Comparison of ENCODE assay signal across 9 cellular contexts in genomic region chr11:67275606-67276409, GRCh38. TPM values are rescaled to one million over a fixed set of nuclear protein-coding genes. Genes with fewer than 3 reads are reported as not detected.
DNase-seq lines count a peak whose midpoint lies in the region; ATAC-seq and TF ChIP-seq lines count a peak whose summit lies in the region.
"Had no signal": no experiment of that assay in that cellular context is flagged by ENCODE, and none has a peak within 500 bp of the region (broad histone marks: within the 10 kb centered on the region; RNA-seq: fewer than 3 reads in every experiment).

No MANE protein-coding gene starts in this region.

- intact Hi-C loops in psoas muscle (cut with DNase I): no loop called here

- no peak for TF ChIP-seq CTCF in psoas muscle (IDR thresholded peaks at IDR 0.05)

- peak overlapping the region; percentile 90 to 99 for H3K27ac Mint-ChIP-seq in effector memory CD8-positive, alpha-beta T cell

- H3K4me3 Mint-ChIP-seq in effector memory CD8-positive, alpha-beta T cell: peak overlapping the region; percentile 85 to 99

- H3K27me3 Mint-ChIP-seq in effector memory CD8-positive, alpha-beta T cell: no peaks in the 10 kb centered on the region

- H3K9me3 ChIP-seq in SJCRH30 (replicated peaks) (no peaks in the 10 kb centered on the region), psoas muscle (no peaks in the 10 kb centered on the region)

- H3K4me1 Mint-ChIP-seq in effector memory CD8-positive, alpha-beta T cell (ENCODE audit: low read depth in 2 of 2): peaks cover 71 to 73% of the 10 kb centered on the region in 2 donors

- peaks cover 97% of the 10 kb centered on the region for H3K36me3 Mint-ChIP-seq in effector memory CD8-positive, alpha-beta T cell (ENCODE audit: insufficient read depth)

- H3K27ac ChIP-seq in SJCRH30: peak overlapping the region; percentile 97
- H3K27ac ChIP-seq in psoas muscle: peak overlapping the region; percentile 71

- DNase-seq in GF-D8 (lab: John Stamatoyannopoulos, UW): peak; percentile 46
- no peak for DNase-seq in SJCRH30
- DNase-seq in effector memory CD8-positive, alpha-beta T cell: no peak
- peak in 1 of 2 donors; percentile 41 for DNase-seq in psoas muscle
- DNase-seq in DMS 273 treated with DMSO at 0.1 percent for 48 hours (lab: John Stamatoyannopoulos, UW): no peak
- DNase-seq in NCI-H1417 (lab: John Stamatoyannopoulos, UW): no peak
- no peak for DNase-seq in stimulated activated CD4-positive, alpha-beta T cell treated with anti-CD3 and anti-CD28 coated beads, Interleukin-2, amount 100 ng/mL, for 48 hours
- DNase-seq in occipital lobe (lab: John Stamatoyannopoulos, UW): no peak
- DNase-seq: NCI-H1436 had no signal

- H3K27me3 ChIP-seq in SJCRH30 (no peaks in the 10 kb centered on the region), psoas muscle (ENCODE audit: insufficient read depth in 3 of 3, low read length in 2 of 3) (no peaks in the 10 kb centered on the region)

- 71 to 84% (median 75%) methylated on average over 17 of the region's 17 CpGs for WGBS in psoas muscle, 3 donors

- H3K4me3 ChIP-seq in SJCRH30 (no peak overlapping the region), psoas muscle (peak overlapping the region; percentile 28)

- ATAC-seq in effector memory CD8-positive, alpha-beta T cell (replicated peaks): no peak
- no peak for ATAC-seq in psoas muscle

- peaks cover 16% of the 10 kb centered on the region for H3K36me3 ChIP-seq in SJCRH30
- peaks cover 0 to 25% of the 10 kb centered on the region in 2 donors for H3K36me3 ChIP-seq in psoas muscle (ENCODE audit: insufficient read depth in 1 of 2, low read depth in 1 of 2)

- peaks cover 31% of the 10 kb centered on the region for H3K4me1 ChIP-seq in SJCRH30
- peaks cover 74% of the 10 kb centered on the region for H3K4me1 ChIP-seq in psoas muscle

- no peaks in the 10 kb centered on the region for H3K9me3 Mint-ChIP-seq in effector memory CD8-positive, alpha-beta T cell

RNA-seq across cellular contexts. Expression of gene GRK2, which starts 9.5 kb away (rescaled TPM):
- total RNA-seq in SJCRH30 (2014; rRNA removed; shearing (Covaris generic)): 45.2 and 49.7 TPM in 2 replicates
- total RNA-seq in psoas muscle (10 to 100 TPM; 41.7 to 46.8 (median 46.1) TPM), occipital lobe (44.9 TPM)
- polyA plus RNA-seq in psoas muscle: 10 to 100 TPM; 37.3 to 56.8 (median 46.2) TPM

RNA-seq across cellular contexts. Expression of gene ANKRD13D, which starts 13.3 kb away (rescaled TPM):
- 15.3 and 19.9 TPM in 2 replicates for total RNA-seq in SJCRH30 (2014; rRNA removed; shearing (Covaris generic))
- total RNA-seq in psoas muscle: 1 to 10 TPM; 4.1 to 8.6 (median 7.8) TPM
- polyA plus RNA-seq in psoas muscle: 1 to 10 TPM; 4.6 to 7.0 (median 5.9) TPM
- 49.4 TPM for total RNA-seq in occipital lobe

RNA-seq across cellular contexts. Expression of gene SSH3, which starts 27.5 kb away (rescaled TPM):
- 2.5 TPM in 2 replicates for total RNA-seq in SJCRH30 (2014; rRNA removed; shearing (Covaris generic))
- total RNA-seq in psoas muscle: 10 to 100 TPM in 1 of 4 donors, 1 to 10 TPM in 3; 3.7 to 10.1 (median 6.9) TPM
- polyA plus RNA-seq in psoas muscle: 1 to 10 TPM; 3.0 to 5.0 (median 4.2) TPM
- 2.0 TPM for total RNA-seq in occipital lobe
